In genomic region chr15:23750179-23750578, GRCh38 we compare ENCODE assay signal across 25 cellular contexts.
DNase-seq lines count a peak whose midpoint lies in the region; ATAC-seq, FAIRE-seq and TF ChIP-seq lines count a peak whose summit lies in the region.
"Had no signal": no experiment of that assay in that cellular context is flagged by ENCODE, and none has a peak within 500 bp of the region (broad histone marks: within the 10 kb centered on the region; RNA-seq: fewer than 3 reads in every experiment).

No MANE protein-coding gene starts in this region.

- in situ Hi-C loops in HepG2 (cut with HindIII; ENCODE audit: extremely low pct_ligation_motif_present, low pct_unique_long_range_greater_than_20kb) = no loop called here

- no peaks in the 10 kb centered on the region for H3K79me2 ChIP-seq in HepG2 (ENCODE audit: insufficient read depth, low read length)

- H3K4me1 Mint-ChIP-seq in nephron = no peaks in the 10 kb centered on the region
- H3K4me1 Mint-ChIP-seq: B cell; CD14-positive monocyte; CD8-positive, alpha-beta memory T cell had no signal

- H3K23ac ChIP-seq in mesenchymal stem cell (ENCODE audit: low read length in 2 of 2) = no peak overlapping the region

- H3K27ac Mint-ChIP-seq in nephron = peak overlapping the region in 2 of 3 experiments; percentile 4 to 35
- H3K27ac Mint-ChIP-seq: B cell; CD14-positive monocyte; CD4-positive, alpha-beta T cell; CD8-positive, alpha-beta memory T cell had no signal

- peaks cover 8% of the 10 kb centered on the region; the same call in 1 of the 2 replicates for H3K9me3 ChIP-seq in HepG2 (ENCODE audit: low read length)
- no peaks in the 10 kb centered on the region for H3K9me3 ChIP-seq in right lobe of liver
- H3K9me3 ChIP-seq in body of pancreas = no peaks in the 10 kb centered on the region
- no peaks in the 10 kb centered on the region for H3K9me3 ChIP-seq in mesenchymal stem cell (ENCODE audit: control insufficient read depth, low read length)
- H3K9me3 ChIP-seq: BLaER1 had no signal

- H3K36me3 ChIP-seq in HepG2 (replicated peaks in 1 of 2; ENCODE audit: control insufficient read depth in 1 of 2, insufficient read depth in 2 of 2, low read length in 2 of 2) (no peaks in the 10 kb centered on the region), right lobe of liver (no peaks in the 10 kb centered on the region), body of pancreas (replicated peaks in 1 of 2; ENCODE audit: insufficient read depth in 1 of 2, low read depth in 2 of 2) (no peaks in the 10 kb centered on the region), mesenchymal stem cell (ENCODE audit: control insufficient read depth in 1 of 2, insufficient read depth in 2 of 2, low read depth in 1 of 2, low read length in 2 of 2) (no peaks in the 10 kb centered on the region)
- H3K36me3 ChIP-seq: BLaER1 had no signal

- H4K20me1 ChIP-seq in HepG2 (ENCODE audit: insufficient read depth, low read length) = no peaks in the 10 kb centered on the region
- H4K20me1 ChIP-seq: BLaER1 had no signal

- FAIRE-seq in HepG2 (lab: Jason Lieb, UNC) = no peak
- FAIRE-seq: D721Med, GM12878, GM19239, H1 had no signal

- TF ChIP-seq CTCF in HepG2 (CRISPR knock-in tag; IDR thresholded peaks at IDR 0.05) (no peak), right lobe of liver (IDR thresholded peaks at IDR 0.05) (no peak), body of pancreas (IDR thresholded peaks at IDR 0.05) (no peak), nephron (IDR thresholded peaks at IDR 0.05; ENCODE audit: unreplicated experiment in 3 of 3) (no peak)

- no peak for TF ChIP-seq EP300 in HepG2 (IDR thresholded peaks at IDR 0.05; ENCODE audit: low read depth in 2 of 2, low read length in 2 of 2)
- no peak for TF ChIP-seq EP300 in HepG2 (CRISPR knock-in tag; IDR thresholded peaks at IDR 0.05; ENCODE audit: borderline replicate concordance)

- 37% methylated on average over 4 of the region's 4 CpGs for WGBS in HepG2 (ENCODE audit: low lambda C conversion rate)
- 48% methylated on average over 4 of the region's 4 CpGs for WGBS in right lobe of liver (ENCODE audit: insufficient coverage, low coverage, low lambda C conversion rate, missing lambda C conversion rate)
- WGBS in body of pancreas, 2 donors = 43 to 49% methylated on average over 4 of the region's 4 CpGs
- WGBS in mesenchymal stem cell = 63% methylated on average over 4 of the region's 4 CpGs

- no peaks in the 10 kb centered on the region for H3K27me3 Mint-ChIP-seq in nephron (ENCODE audit: low read depth)
- H3K27me3 Mint-ChIP-seq: B cell; CD4-positive, alpha-beta T cell; CD8-positive, alpha-beta memory T cell had no signal

- H3K4me2 ChIP-seq in HepG2 (ENCODE audit: low read depth, low read length) (no peak overlapping the region), mesenchymal stem cell (ENCODE audit: low read length, poor library complexity, severe bottlenecking) (no peak overlapping the region)
- H3K4me2 ChIP-seq: BLaER1 had no signal

- no peak overlapping the region for H2BK12ac ChIP-seq in mesenchymal stem cell (ENCODE audit: low read length in 2 of 2)

- no peak overlapping the region for H2AK5ac ChIP-seq in mesenchymal stem cell (ENCODE audit: low read length, severe bottlenecking)

- no peaks in the 10 kb centered on the region for H3K36me3 Mint-ChIP-seq in nephron (ENCODE audit: low read depth)
- H3K36me3 Mint-ChIP-seq: CD14-positive monocyte; CD8-positive, alpha-beta memory T cell had no signal

- H3K9me3 Mint-ChIP-seq in nephron = peaks cover 13% of the 10 kb centered on the region

- intact Hi-C loops in HepG2 (cut with micrococcal nuclease; ENCODE audit: unreplicated experiment) = no loop called here
- intact Hi-C loops in right lobe of liver (cut with DNase I) = no loop called here
- intact Hi-C loops in body of pancreas (cut with DNase I) = no loop called here

- H3K27me3 ChIP-seq in HepG2 (ENCODE audit: control insufficient read depth in 1 of 2, insufficient read depth in 2 of 2, low read length in 2 of 2) (no peaks in the 10 kb centered on the region), right lobe of liver (no peaks in the 10 kb centered on the region), body of pancreas (no peaks in the 10 kb centered on the region), mesenchymal stem cell (ENCODE audit: control insufficient read depth in 1 of 2, insufficient read depth in 1 of 2, low read length in 2 of 2) (no peaks in the 10 kb centered on the region)
- H3K27me3 ChIP-seq: BLaER1 had no signal

- no peak overlapping the region for H4K8ac ChIP-seq in mesenchymal stem cell (ENCODE audit: low read length)

- H3K27ac ChIP-seq in HepG2 (ENCODE audit: extremely low read length, insufficient read depth, low read length) (no peak overlapping the region), right lobe of liver (no peak overlapping the region), body of pancreas (no peak overlapping the region), mesenchymal stem cell (ENCODE audit: low read length, poor library complexity, severe bottlenecking) (no peak overlapping the region)
- H3K27ac ChIP-seq: BLaER1, GM23248 had no signal

- no peak overlapping the region for H2BK120ac ChIP-seq in mesenchymal stem cell (ENCODE audit: low read depth, low read length)

- H3K9ac ChIP-seq in HepG2 (ENCODE audit: insufficient read depth, low read depth, low read length) = no peak overlapping the region
- H3K9ac ChIP-seq in mesenchymal stem cell (ENCODE audit: low read length) = no peak overlapping the region
- H3K9ac ChIP-seq: BLaER1, GM23248 had no signal

- TF ChIP-seq POLR2A in HepG2 (IDR thresholded peaks at IDR 0.05; ENCODE audit: insufficient read depth in 1 of 2, low read depth in 2 of 2, low read length in 2 of 2) (no peak), right lobe of liver (IDR thresholded peaks at IDR 0.05) (no peak), body of pancreas (IDR thresholded peaks at IDR 0.05) (no peak)

- no peak overlapping the region for H3K4ac ChIP-seq in mesenchymal stem cell (ENCODE audit: low read depth in 1 of 2, low read length in 2 of 2)

- no peaks in the 10 kb centered on the region for H3K79me1 ChIP-seq in mesenchymal stem cell (replicated peaks; ENCODE audit: low read length, poor library complexity, severe bottlenecking)

- H3K14ac ChIP-seq in mesenchymal stem cell (ENCODE audit: low read length in 2 of 2) = no peak overlapping the region

- H3K4me3 Mint-ChIP-seq in nephron = no peak overlapping the region
- H3K4me3 Mint-ChIP-seq: B cell; CD14-positive monocyte; CD4-positive, alpha-beta T cell; CD8-positive, alpha-beta memory T cell had no signal

- no peak overlapping the region for H3K4me3 ChIP-seq in HepG2 (replicated peaks in 1 of 3; ENCODE audit: insufficient read depth in 1 of 3, low read depth in 2 of 3, low read length in 3 of 3)
- H3K4me3 ChIP-seq in right lobe of liver = no peak overlapping the region
- no peak overlapping the region for H3K4me3 ChIP-seq in body of pancreas
- no peak overlapping the region for H3K4me3 ChIP-seq in mesenchymal stem cell (ENCODE audit: insufficient read depth in 1 of 2, low read depth in 1 of 2, low read length in 2 of 2)
- H3K4me3 ChIP-seq: BLaER1, GM12878, GM23248 had no signal

- H2BK5ac ChIP-seq in mesenchymal stem cell (ENCODE audit: low read depth, low read length, poor library complexity, severe bottlenecking) = no peak overlapping the region

- H3K18ac ChIP-seq in mesenchymal stem cell (ENCODE audit: low read depth in 1 of 2, low read length in 2 of 2) = no peak overlapping the region

- H4K91ac ChIP-seq in mesenchymal stem cell (ENCODE audit: low read length) = no peak overlapping the region

- no TSS peak for BruUV-seq in HepG2 (replicated peaks; lab: Mats Ljungman, UMichigan)

- POLR2A ChIA-PET in HepG2 (lab: Yijun Ruan, JAX) = no interaction called here

- no peak for TF ChIP-seq RAD21 in HepG2 (CRISPR knock-in tag; IDR thresholded peaks at IDR 0.05)

- H2AFZ ChIP-seq in HepG2 (ENCODE audit: low read length) (no peak overlapping the region), mesenchymal stem cell (ENCODE audit: low read depth, low read length) (no peak overlapping the region)
- H2AFZ ChIP-seq: GM23248 had no signal

- DNase-seq in HepG2 (ENCODE audit: low spot score) (no peak), right lobe of liver (no peak), body of pancreas (no peak), mesenchymal stem cell (no peak), medulla oblongata (ENCODE audit: extremely low spot score) (no peak), A172 (ENCODE audit: low spot score) (no peak)
- DNase-seq: 8988T; CD4-positive, alpha-beta T cell; CD8-positive, alpha-beta memory T cell; DMS 273 treated with DMSO at 0.1 percent for 48 hours; DMS79; EL; GDM1; GM23248; H7; HCEC 1CT had no signal

- ATAC-seq in HepG2 = no peak
- ATAC-seq in right lobe of liver = no peak
- peak; percentile 38 for ATAC-seq in body of pancreas
- ATAC-seq in HG02973 (IDR thresholded peaks at IDR 0.05; ENCODE audit: unreplicated experiment) = no peak
- ATAC-seq: GM12878 had no signal

- H2BK15ac ChIP-seq in mesenchymal stem cell (ENCODE audit: low read depth, poor library complexity, severe bottlenecking) = no peak overlapping the region

- H3K4me1 ChIP-seq in HepG2 (ENCODE audit: insufficient read depth, low read length) (no peaks in the 10 kb centered on the region), right lobe of liver (no peaks in the 10 kb centered on the region), body of pancreas (peaks cover 9% of the 10 kb centered on the region), mesenchymal stem cell (ENCODE audit: control insufficient read depth, insufficient read depth, low read depth, low read length) (no peaks in the 10 kb centered on the region)
- H3K4me1 ChIP-seq: BLaER1 had no signal

- CTCF ChIA-PET in HepG2 (lab: Yijun Ruan, JAX; ENCODE audit: low intra/inter-chr PET ratio, low total read pairs) = no interaction called here

TF ChIP-seq in HepG2, 621 proteins besides CTCF, POLR2A, EP300 and RAD21:
- TF ChIP-seq SIN3A (IDR thresholded peaks at IDR 0.05; ENCODE audit: borderline replicate concordance, low read depth, low read length) = no peak
- TF ChIP-seq, protein P1, sequence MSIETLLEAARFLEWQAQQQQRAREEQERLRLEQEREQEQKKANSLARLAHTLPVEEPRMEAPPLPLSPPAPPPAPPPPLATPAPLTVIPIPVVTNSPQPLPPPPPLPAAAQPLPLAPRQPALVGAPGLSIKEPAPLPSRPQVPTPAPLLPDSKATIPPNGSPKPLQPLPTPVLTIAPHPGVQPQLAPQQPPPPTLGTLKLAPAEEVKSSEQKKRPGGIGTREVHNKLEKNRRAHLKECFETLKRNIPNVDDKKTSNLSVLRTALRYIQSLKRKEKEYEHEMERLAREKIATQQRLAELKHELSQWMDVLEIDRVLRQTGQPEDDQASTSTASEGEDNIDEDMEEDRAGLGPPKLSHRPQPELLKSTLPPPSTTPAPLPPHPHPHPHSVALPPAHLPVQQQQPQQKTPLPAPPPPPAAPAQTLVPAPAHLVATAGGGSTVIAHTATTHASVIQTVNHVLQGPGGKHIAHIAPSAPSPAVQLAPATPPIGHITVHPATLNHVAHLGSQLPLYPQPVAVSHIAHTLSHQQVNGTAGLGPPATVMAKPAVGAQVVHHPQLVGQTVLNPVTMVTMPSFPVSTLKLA (IDR thresholded peaks at IDR 0.05) = peak; percentile 58; the same call in 1 of the 2 replicates
